ENCODE assay signal across 1 cellular context in genomic region chr11:83827940-83828554, GRCh38.
TF ChIP-seq lines count a peak whose summit lies in the region.

No MANE protein-coding gene starts in this region.

TF ChIP-seq in GM23338, 12 proteins besides CTCF, POLR2A, EP300 and RAD21 (continued from another document):
- TF ChIP-seq, protein P1, sequence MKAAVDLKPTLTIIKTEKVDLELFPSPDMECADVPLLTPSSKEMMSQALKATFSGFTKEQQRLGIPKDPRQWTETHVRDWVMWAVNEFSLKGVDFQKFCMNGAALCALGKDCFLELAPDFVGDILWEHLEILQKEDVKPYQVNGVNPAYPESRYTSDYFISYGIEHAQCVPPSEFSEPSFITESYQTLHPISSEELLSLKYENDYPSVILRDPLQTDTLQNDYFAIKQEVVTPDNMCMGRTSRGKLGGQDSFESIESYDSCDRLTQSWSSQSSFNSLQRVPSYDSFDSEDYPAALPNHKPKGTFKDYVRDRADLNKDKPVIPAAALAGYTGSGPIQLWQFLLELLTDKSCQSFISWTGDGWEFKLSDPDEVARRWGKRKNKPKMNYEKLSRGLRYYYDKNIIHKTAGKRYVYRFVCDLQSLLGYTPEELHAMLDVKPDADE (IDR thresholded peaks at IDR 0.05) = no peak
- TF ChIP-seq EZH2phosphoT487 (IDR thresholded peaks at IDR 0.05; ENCODE audit: unreplicated experiment) (no peak), ZNF331 (CRISPR knock-in tag; IDR thresholded peaks at IDR 0.05; ENCODE audit: low read depth) (no peak), POLR2AphosphoS5 (IDR thresholded peaks at IDR 0.05; ENCODE audit: low read depth) (no peak), JUNB (IDR thresholded peaks at IDR 0.05; ENCODE audit: unreplicated experiment) (no peak), EZH2 (IDR thresholded peaks at IDR 0.05; ENCODE audit: low read depth, unreplicated experiment) (no peak), NANOG (IDR thresholded peaks at IDR 0.05; ENCODE audit: borderline replicate concordance) (no peak)
- TF ChIP-seq, protein P2, sequence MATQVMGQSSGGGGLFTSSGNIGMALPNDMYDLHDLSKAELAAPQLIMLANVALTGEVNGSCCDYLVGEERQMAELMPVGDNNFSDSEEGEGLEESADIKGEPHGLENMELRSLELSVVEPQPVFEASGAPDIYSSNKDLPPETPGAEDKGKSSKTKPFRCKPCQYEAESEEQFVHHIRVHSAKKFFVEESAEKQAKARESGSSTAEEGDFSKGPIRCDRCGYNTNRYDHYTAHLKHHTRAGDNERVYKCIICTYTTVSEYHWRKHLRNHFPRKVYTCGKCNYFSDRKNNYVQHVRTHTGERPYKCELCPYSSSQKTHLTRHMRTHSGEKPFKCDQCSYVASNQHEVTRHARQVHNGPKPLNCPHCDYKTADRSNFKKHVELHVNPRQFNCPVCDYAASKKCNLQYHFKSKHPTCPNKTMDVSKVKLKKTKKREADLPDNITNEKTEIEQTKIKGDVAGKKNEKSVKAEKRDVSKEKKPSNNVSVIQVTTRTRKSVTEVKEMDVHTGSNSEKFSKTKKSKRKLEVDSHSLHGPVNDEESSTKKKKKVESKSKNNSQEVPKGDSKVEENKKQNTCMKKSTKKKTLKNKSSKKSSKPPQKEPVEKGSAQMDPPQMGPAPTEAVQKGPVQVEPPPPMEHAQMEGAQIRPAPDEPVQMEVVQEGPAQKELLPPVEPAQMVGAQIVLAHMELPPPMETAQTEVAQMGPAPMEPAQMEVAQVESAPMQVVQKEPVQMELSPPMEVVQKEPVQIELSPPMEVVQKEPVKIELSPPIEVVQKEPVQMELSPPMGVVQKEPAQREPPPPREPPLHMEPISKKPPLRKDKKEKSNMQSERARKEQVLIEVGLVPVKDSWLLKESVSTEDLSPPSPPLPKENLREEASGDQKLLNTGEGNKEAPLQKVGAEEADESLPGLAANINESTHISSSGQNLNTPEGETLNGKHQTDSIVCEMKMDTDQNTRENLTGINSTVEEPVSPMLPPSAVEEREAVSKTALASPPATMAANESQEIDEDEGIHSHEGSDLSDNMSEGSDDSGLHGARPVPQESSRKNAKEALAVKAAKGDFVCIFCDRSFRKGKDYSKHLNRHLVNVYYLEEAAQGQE (IDR thresholded peaks at IDR 0.05; ENCODE audit: unreplicated experiment) = no peak
